ENCODE assay signal across 23 cellular contexts in genomic region chr6:55536579-55536978, GRCh38. TPM values are rescaled to one million over a fixed set of nuclear protein-coding genes. Genes with fewer than 3 reads are reported as not detected.
DNase-seq lines count a peak whose midpoint lies in the region; ATAC-seq, FAIRE-seq and TF ChIP-seq lines count a peak whose summit lies in the region.
"Had no signal": no experiment of that assay in that cellular context is flagged by ENCODE, and none has a peak within 500 bp of the region (broad histone marks: within the 10 kb centered on the region; RNA-seq: fewer than 3 reads in every experiment).

No MANE protein-coding gene starts in this region.

- H3K9me3 Mint-ChIP-seq in activated T-helper 17 cell treated with anti-CD3 and anti-CD28 coated beads, Interleukin-2, amount 50 U/mL, for 72 hours = peaks cover 8% of the 10 kb centered on the region
- no peaks in the 10 kb centered on the region for H3K9me3 Mint-ChIP-seq in T-helper 2 cell treated with Interferon-gamma antibody and Interleukin-4, amounts not matched to agents 5 μg/mL and 100 μg/mL, for 36 hours
- H3K9me3 Mint-ChIP-seq: HFFc6 had no signal

- FAIRE-seq in endometrium (lab: Jason Lieb, UNC) = peak; percentile 29
- FAIRE-seq: G401.6, GM12892, GM19239, H1 had no signal

- H3K36me3 Mint-ChIP-seq in activated T-helper 17 cell treated with anti-CD3 and anti-CD28 coated beads, Interleukin-2, amount 50 U/mL, for 72 hours (ENCODE audit: low read depth) = no peaks in the 10 kb centered on the region
- H3K36me3 Mint-ChIP-seq in T-helper 2 cell treated with Interferon-gamma antibody and Interleukin-4, amounts not matched to agents 5 μg/mL and 100 μg/mL, for 36 hours (ENCODE audit: low read depth) = no peaks in the 10 kb centered on the region
- H3K36me3 Mint-ChIP-seq: CD4-positive, CD25-positive, alpha-beta regulatory T cell; CD8-positive, alpha-beta T cell had no signal

- H3K4me2 ChIP-seq in osteoblast (ENCODE audit: insufficient read depth, low read length) = no peak overlapping the region
- H3K4me2 ChIP-seq: BLaER1 had no signal

- no peak overlapping the region for H3K4me3 Mint-ChIP-seq in activated T-helper 17 cell treated with anti-CD3 and anti-CD28 coated beads, Interleukin-2, amount 50 U/mL, for 72 hours
- no peak overlapping the region for H3K4me3 Mint-ChIP-seq in T-helper 2 cell treated with Interferon-gamma antibody and Interleukin-4, amounts not matched to agents 5 μg/mL and 100 μg/mL, for 36 hours
- H3K4me3 Mint-ChIP-seq: B cell; CD4-positive, CD25-positive, alpha-beta regulatory T cell; CD8-positive, alpha-beta T cell; HFFc6 had no signal

- no peak for TF ChIP-seq CTCF in left ventricle myocardium inferior (IDR thresholded peaks at IDR 0.05; ENCODE audit: borderline replicate concordance)
- TF ChIP-seq CTCF in right atrium auricular region (IDR thresholded peaks at IDR 0.05) = no peak
- no peak for TF ChIP-seq CTCF in osteoblast (IDR thresholded peaks at IDR 0.05; ENCODE audit: extremely low read depth, low read depth, low read length)

- H3K9me3 ChIP-seq in left ventricle myocardium inferior (replicated peaks) = peaks cover 7% of the 10 kb centered on the region
- H3K9me3 ChIP-seq in right atrium auricular region = no peaks in the 10 kb centered on the region
- H3K9me3 ChIP-seq in osteoblast (ENCODE audit: low read depth, low read length) = no peaks in the 10 kb centered on the region
- H3K9me3 ChIP-seq: BLaER1, Caco-2 had no signal

- no peaks in the 10 kb centered on the region for H3K36me3 ChIP-seq in left ventricle myocardium inferior
- H3K36me3 ChIP-seq in right atrium auricular region = no peaks in the 10 kb centered on the region
- H3K36me3 ChIP-seq in osteoblast (ENCODE audit: insufficient read depth, low read length) = no peaks in the 10 kb centered on the region
- H3K36me3 ChIP-seq: BLaER1 had no signal

- no peaks in the 10 kb centered on the region for H3K79me2 ChIP-seq in osteoblast (ENCODE audit: insufficient read depth, low read length)

- no peaks in the 10 kb centered on the region for H3K27me3 Mint-ChIP-seq in activated T-helper 17 cell treated with anti-CD3 and anti-CD28 coated beads, Interleukin-2, amount 50 U/mL, for 72 hours
- no peaks in the 10 kb centered on the region for H3K27me3 Mint-ChIP-seq in T-helper 2 cell treated with Interferon-gamma antibody and Interleukin-4, amounts not matched to agents 5 μg/mL and 100 μg/mL, for 36 hours (ENCODE audit: low read depth)
- H3K27me3 Mint-ChIP-seq: B cell; CD4-positive, CD25-positive, alpha-beta regulatory T cell had no signal

- ATAC-seq in activated T-helper 17 cell treated with anti-CD3 and anti-CD28 coated beads, Interleukin-2, amount 50 U/mL, for 72 hours (replicated peaks) = no peak
- ATAC-seq: CD8-positive, alpha-beta T cell had no signal

- no peak overlapping the region for H3K4me3 ChIP-seq in left ventricle myocardium inferior
- no peak overlapping the region for H3K4me3 ChIP-seq in right atrium auricular region
- H3K4me3 ChIP-seq in osteoblast (ENCODE audit: insufficient read depth, low read length) = no peak overlapping the region
- H3K4me3 ChIP-seq: BLaER1, GM23248 had no signal

- H3K4me1 ChIP-seq in left ventricle myocardium inferior (no peaks in the 10 kb centered on the region), right atrium auricular region (no peaks in the 10 kb centered on the region), osteoblast (ENCODE audit: insufficient read depth, low read length) (no peaks in the 10 kb centered on the region)
- H3K4me1 ChIP-seq: BLaER1, Caco-2 had no signal

- H3K27me3 ChIP-seq in left ventricle myocardium inferior (ENCODE audit: low read depth) (no peaks in the 10 kb centered on the region), right atrium auricular region (no peaks in the 10 kb centered on the region), osteoblast (ENCODE audit: insufficient read depth, low read length) (no peaks in the 10 kb centered on the region)
- H3K27me3 ChIP-seq: BLaER1 had no signal

- peak overlapping the region; percentile 52 for H3K27ac ChIP-seq in left ventricle myocardium inferior (replicated peaks)
- H3K27ac ChIP-seq in right atrium auricular region = no peak overlapping the region
- H3K27ac ChIP-seq in osteoblast (ENCODE audit: low read depth, low read length) = no peak overlapping the region
- H3K27ac ChIP-seq: 22Rv1, BLaER1, C4-2B, GM23248 had no signal

- no peaks in the 10 kb centered on the region for H4K20me1 ChIP-seq in osteoblast (ENCODE audit: insufficient read depth, low read length)
- H4K20me1 ChIP-seq: BLaER1 had no signal

- H3K4me1 Mint-ChIP-seq in activated T-helper 17 cell treated with anti-CD3 and anti-CD28 coated beads, Interleukin-2, amount 50 U/mL, for 72 hours = no peaks in the 10 kb centered on the region
- no peaks in the 10 kb centered on the region for H3K4me1 Mint-ChIP-seq in T-helper 2 cell treated with Interferon-gamma antibody and Interleukin-4, amounts not matched to agents 5 μg/mL and 100 μg/mL, for 36 hours (ENCODE audit: low read depth)
- H3K4me1 Mint-ChIP-seq: B cell; CD4-positive, CD25-positive, alpha-beta regulatory T cell had no signal

- DNase-seq in left ventricle myocardium inferior (no peak), right atrium auricular region (ENCODE audit: low spot score) (no peak), osteoblast (ENCODE audit: insufficient read length, low spot score, missing footprints) (peak; percentile 5)
- no peak for DNase-seq in T-helper 2 cell treated with Interferon-gamma antibody and Interleukin-4, amounts not matched to agents 5 μg/mL and 100 μg/mL, for 36 hours (ENCODE audit: low spot score)
- DNase-seq: Caco-2; CD4-positive, CD25-positive, alpha-beta regulatory T cell; CD8-positive, alpha-beta T cell; DMS153; DND-41; GM23248; H7; HCEC 1CT; HFFc6 had no signal

- H3K27ac Mint-ChIP-seq in activated T-helper 17 cell treated with anti-CD3 and anti-CD28 coated beads, Interleukin-2, amount 50 U/mL, for 72 hours = no peak overlapping the region
- H3K27ac Mint-ChIP-seq in T-helper 2 cell treated with Interferon-gamma antibody and Interleukin-4, amounts not matched to agents 5 μg/mL and 100 μg/mL, for 36 hours = no peak overlapping the region
- H3K27ac Mint-ChIP-seq: B cell; CD4-positive, CD25-positive, alpha-beta regulatory T cell; CD8-positive, alpha-beta T cell; HFFc6 had no signal

- H2AFZ ChIP-seq in osteoblast (ENCODE audit: low read length) = no peak overlapping the region
- H2AFZ ChIP-seq: GM23248 had no signal

- intact Hi-C loops in left ventricle myocardium inferior (cut with micrococcal nuclease) = no loop called here

RNA-seq across cellular contexts. Expression of gene HMGCLL1, which starts 42.4 kb away (rescaled TPM):
- 1.2 TPM for total RNA-seq in left ventricle myocardium inferior
- 1 to 10 TPM in 1 of 2 donors, under 1 TPM in 1; 0.94 to 2.6 TPM for total RNA-seq in right atrium auricular region
- total RNA-seq in osteoblast = under 0.01 and 0.36 TPM in 2 replicates
- total RNA-seq in activated T-helper 17 cell treated with anti-CD3 and anti-CD28 coated beads, Interleukin-2, amount 50 U/mL, for 72 hours = not detected
- total RNA-seq: B cell; Caco-2; CD4-positive, CD25-positive, alpha-beta regulatory T cell; CD8-positive, alpha-beta T cell; GM23248; HFFc6 had no signal
